In the genomic region with DNA sequence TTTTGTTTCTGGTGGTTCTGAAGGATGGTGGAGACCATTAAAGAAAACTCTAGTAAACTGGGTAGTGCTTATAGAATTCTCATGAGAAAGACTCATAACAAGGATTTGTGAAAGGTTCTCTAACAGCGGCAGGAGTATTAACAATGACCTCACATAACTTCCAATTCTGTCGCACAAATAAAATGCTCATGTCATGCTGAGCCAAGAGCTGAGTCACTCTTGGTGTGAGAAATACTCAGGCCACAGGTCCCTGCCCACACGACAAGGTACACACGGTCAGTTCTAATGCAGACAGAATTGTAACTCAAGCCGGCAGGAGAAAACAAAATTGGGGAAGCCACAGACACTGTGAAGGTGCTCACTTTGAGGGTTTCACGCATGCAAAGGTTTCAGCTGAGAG, we compare ENCODE assay signal across 26 cellular contexts. TPM values are rescaled to one million over a fixed set of nuclear protein-coding genes. Genes with fewer than 3 reads are reported as not detected.
"Had no signal": no experiment of that assay in that cellular context is flagged by ENCODE, and none has a peak within 500 bp of the region (broad histone marks: within the 10 kb centered on the region; RNA-seq: fewer than 3 reads in every experiment).

No MANE protein-coding gene starts in this region.

- H3K36me3 ChIP-seq: breast epithelium, colonic mucosa, neutrophil, pancreas, right atrium auricular region, suprapubic skin, uterus had no signal

- H3K27me3 ChIP-seq: colonic mucosa, dorsolateral prefrontal cortex, pancreas, right atrium auricular region, uterus had no signal

- H3K9me3 ChIP-seq: colonic mucosa, pancreas had no signal

- H3K4me1 ChIP-seq: breast epithelium, colonic mucosa, pancreas, psoas muscle, right atrium auricular region, suprapubic skin, uterus had no signal

- H3K27ac ChIP-seq: breast epithelium, colonic mucosa, dorsolateral prefrontal cortex, neutrophil, pancreas, psoas muscle, right atrium auricular region, suprapubic skin, uterus had no signal

- ATAC-seq: activated T-cell treated with anti-CD3 and anti-CD28 coated beads, Interleukin-2, amount 50 U/mL, for 4 hours; effector memory CD8-positive, alpha-beta T cell; esophagus mucosa; left lobe of liver; natural killer cell; psoas muscle; stimulated activated naive CD8-positive, alpha-beta T cell treated with anti-CD3 and anti-CD28 coated beads, Interleukin-15, amount 100 ng/mL, for 72 hours; WTC11 had no signal

- DNase-seq: activated CD8-positive, alpha-beta memory T cell treated with anti-CD3 and anti-CD28 coated beads for 24 hours; activated CD8-positive, alpha-beta memory T cell treated with anti-CD3 and anti-CD28 coated beads, Interleukin-2, amount 50 U/mL, for 4 hours; activated naive CD4-positive, alpha-beta T cell; activated T-cell treated with anti-CD3 and anti-CD28 coated beads, Interleukin-2, amount 50 U/mL, for 4 hours; colonic mucosa; dorsolateral prefrontal cortex; effector memory CD8-positive, alpha-beta T cell; foreskin melanocyte; natural killer cell; pancreas; psoas muscle; stimulated activated CD4-positive, alpha-beta T cell treated with anti-CD3 and anti-CD28 coated beads, Interleukin-1b, Interleukin-23, amount 100 ng/mL, for 48 hours; stimulated activated naive CD8-positive, alpha-beta T cell treated with anti-CD3 and anti-CD28 coated beads, Interleukin-15, amount 100 ng/mL, for 72 hours; T-helper 9 cell; trophoblast cell; uterus had no signal

- H3K4me3 ChIP-seq: breast epithelium, colonic mucosa, dorsolateral prefrontal cortex, lung, pancreas, psoas muscle, right atrium auricular region, suprapubic skin, uterus had no signal

RNA-seq across cellular contexts. Expression of gene C4orf50, which starts 34.4 kb away (rescaled TPM):
- total RNA-seq: endothelial cell of umbilical vein, kidney epithelial cell, left lobe of liver, psoas muscle, right atrium auricular region, suprapubic skin had no signal
- polyA plus RNA-seq: endothelial cell of umbilical vein, psoas muscle had no signal
